ENCODE assay signal across 29 cellular contexts in genomic region chr13:82206241-82206640, GRCh38.
"Had no signal": no experiment of that assay in that cellular context is flagged by ENCODE, and none has a peak within 500 bp of the region (broad histone marks: within the 10 kb centered on the region; RNA-seq: fewer than 3 reads in every experiment).

No MANE protein-coding gene starts in this region.

- H3K36me3 Mint-ChIP-seq: activated CD4-positive, alpha-beta memory T cell treated with anti-CD3 and anti-CD28 coated beads for 36 hours; activated naive CD4-positive, alpha-beta T cell treated with anti-CD3 and anti-CD28 coated beads, Interleukin-2, amount 50 U/mL, for 24 hours; activated naive CD8-positive, alpha-beta T cell treated with anti-CD3 and anti-CD28 coated beads for 36 hours had no signal

- H3K4me1 Mint-ChIP-seq: activated CD4-positive, alpha-beta T cell treated with anti-CD3 and anti-CD28 coated beads for 36 hours; activated CD4-positive, alpha-beta T cell treated with anti-CD3 and anti-CD28 coated beads, Interleukin-2, amount 10 ng/mL, durations not matched to agents 24 days and 14 days; activated naive CD4-positive, alpha-beta T cell treated with anti-CD3 and anti-CD28 coated beads, Interleukin-2, amount 50 U/mL, for 24 hours; activated naive CD8-positive, alpha-beta T cell treated with anti-CD3 and anti-CD28 coated beads for 36 hours; activated naive CD8-positive, alpha-beta T cell treated with anti-CD3 and anti-CD28 coated beads, Interleukin-2, amount 50 U/mL, for 24 hours; central memory CD8-positive, alpha-beta T cell had no signal

- ATAC-seq: activated CD4-positive, alpha-beta T cell treated with anti-CD3 and anti-CD28 coated beads for 36 hours; activated naive CD8-positive, alpha-beta T cell treated with anti-CD3 and anti-CD28 coated beads, Interleukin-2, amount 50 U/mL, for 24 hours; activated T-cell treated with anti-CD3 and anti-CD28 coated beads, Interleukin-2, amount 50 U/mL, for 72 hours; effector memory CD8-positive, alpha-beta T cell; foreskin keratinocyte; gastrocnemius medialis had no signal

- H3K4me3 ChIP-seq: adrenal gland, coronary artery, dorsolateral prefrontal cortex, esophagus muscularis mucosa, gastrocnemius medialis had no signal

- H3K4me1 ChIP-seq: adrenal gland, esophagus muscularis mucosa, foreskin keratinocyte, gastrocnemius medialis had no signal

- H3K9me3 ChIP-seq: adrenal gland, esophagus muscularis mucosa, gastrocnemius medialis had no signal

- H3K9me3 Mint-ChIP-seq: activated CD4-positive, alpha-beta T cell treated with anti-CD3 and anti-CD28 coated beads, Interleukin-2, amount 10 ng/mL, durations not matched to agents 24 days and 14 days had no signal

- H3K27ac Mint-ChIP-seq: activated CD4-positive, alpha-beta memory T cell treated with anti-CD3 and anti-CD28 coated beads for 36 hours; activated CD4-positive, alpha-beta T cell treated with anti-CD3 and anti-CD28 coated beads for 36 hours; activated CD4-positive, alpha-beta T cell treated with anti-CD3 and anti-CD28 coated beads, Interleukin-2, amount 10 ng/mL, durations not matched to agents 24 days and 14 days; activated naive CD4-positive, alpha-beta T cell treated with anti-CD3 and anti-CD28 coated beads, Interleukin-2, amount 50 U/mL, for 24 hours; activated naive CD8-positive, alpha-beta T cell treated with anti-CD3 and anti-CD28 coated beads for 36 hours; activated naive CD8-positive, alpha-beta T cell treated with anti-CD3 and anti-CD28 coated beads, Interleukin-2, amount 50 U/mL, for 24 hours; activated T-cell treated with anti-CD3 and anti-CD28 coated beads, Interleukin-2, amount 50 U/mL, for 24 hours; activated T-cell treated with anti-CD3 and anti-CD28 coated beads, Interleukin-2, amount 50 U/mL, for 72 hours; dendritic cell treated with granulocyte-macrophage colony-stimulating factor and Interleukin-4, amounts not matched to agents 40 ng/mL and 50 ng/mL, for 4 days; effector memory CD8-positive, alpha-beta T cell had no signal

- H3K27me3 Mint-ChIP-seq: activated CD4-positive, alpha-beta memory T cell treated with anti-CD3 and anti-CD28 coated beads for 36 hours; activated CD4-positive, alpha-beta T cell treated with anti-CD3 and anti-CD28 coated beads for 36 hours; activated CD4-positive, alpha-beta T cell treated with anti-CD3 and anti-CD28 coated beads, Interleukin-2, amount 10 ng/mL, durations not matched to agents 24 days and 14 days; activated naive CD4-positive, alpha-beta T cell treated with anti-CD3 and anti-CD28 coated beads, Interleukin-2, amount 50 U/mL, for 24 hours; activated naive CD8-positive, alpha-beta T cell treated with anti-CD3 and anti-CD28 coated beads for 36 hours; activated naive CD8-positive, alpha-beta T cell treated with anti-CD3 and anti-CD28 coated beads, Interleukin-2, amount 50 U/mL, for 24 hours; activated T-cell treated with anti-CD3 and anti-CD28 coated beads, Interleukin-2, amount 50 U/mL, for 24 hours; central memory CD8-positive, alpha-beta T cell; dendritic cell treated with granulocyte-macrophage colony-stimulating factor and Interleukin-4, amounts not matched to agents 40 ng/mL and 50 ng/mL, for 4 days; effector memory CD8-positive, alpha-beta T cell had no signal

- H3K36me3 ChIP-seq: adrenal gland, brain microvascular endothelial cell, esophagus muscularis mucosa, gastrocnemius medialis had no signal

- FAIRE-seq: astrocyte had no signal

- H3K27me3 ChIP-seq: adrenal gland, brain microvascular endothelial cell, dorsolateral prefrontal cortex, esophagus muscularis mucosa, foreskin keratinocyte, gastrocnemius medialis had no signal

- H3K4me3 Mint-ChIP-seq: activated CD4-positive, alpha-beta memory T cell treated with anti-CD3 and anti-CD28 coated beads for 36 hours; activated CD4-positive, alpha-beta T cell treated with anti-CD3 and anti-CD28 coated beads for 36 hours; activated CD4-positive, alpha-beta T cell treated with anti-CD3 and anti-CD28 coated beads, Interleukin-2, amount 10 ng/mL, durations not matched to agents 24 days and 14 days; activated naive CD4-positive, alpha-beta T cell treated with anti-CD3 and anti-CD28 coated beads, Interleukin-2, amount 50 U/mL, for 24 hours; activated naive CD8-positive, alpha-beta T cell treated with anti-CD3 and anti-CD28 coated beads for 36 hours; activated naive CD8-positive, alpha-beta T cell treated with anti-CD3 and anti-CD28 coated beads, Interleukin-2, amount 50 U/mL, for 24 hours; activated T-cell treated with anti-CD3 and anti-CD28 coated beads, Interleukin-2, amount 50 U/mL, for 24 hours; activated T-cell treated with anti-CD3 and anti-CD28 coated beads, Interleukin-2, amount 50 U/mL, for 72 hours; central memory CD8-positive, alpha-beta T cell; dendritic cell treated with granulocyte-macrophage colony-stimulating factor and Interleukin-4, amounts not matched to agents 40 ng/mL and 50 ng/mL, for 4 days; effector memory CD8-positive, alpha-beta T cell had no signal

- H3K27ac ChIP-seq: adrenal gland, brain microvascular endothelial cell, coronary artery, dorsolateral prefrontal cortex, esophagus muscularis mucosa, foreskin keratinocyte, gastrocnemius medialis had no signal

- DNase-seq: activated CD4-positive, alpha-beta memory T cell treated with anti-CD3 and anti-CD28 coated beads for 36 hours; activated CD4-positive, alpha-beta T cell treated with anti-CD3 and anti-CD28 coated beads for 36 hours; activated CD4-positive, alpha-beta T cell treated with anti-CD3 and anti-CD28 coated beads, Interleukin-2, amount 10 ng/mL, durations not matched to agents 24 days and 14 days; activated CD4-positive, CD25-positive, alpha-beta regulatory T cell; activated CD4-positive, CD25-positive, alpha-beta regulatory T cell treated with anti-CD3 and anti-CD28 coated beads, Interleukin-2, amount 50 U/mL, for 72 hours; activated CD8-positive, alpha-beta memory T cell treated with anti-CD3 and anti-CD28 coated beads, Interleukin-2, amount 50 U/mL, for 48 hours; activated gamma-delta T cell; activated naive CD4-positive, alpha-beta T cell treated with Interleukin-2 at 50 U/mL for 16 hours; activated naive CD8-positive, alpha-beta T cell treated with anti-CD3 and anti-CD28 coated beads for 36 hours; activated naive CD8-positive, alpha-beta T cell treated with anti-CD3 and anti-CD28 coated beads, Interleukin-2, amount 50 U/mL, for 24 hours; activated T-cell treated with anti-CD3 and anti-CD28 coated beads for 4 hours; activated T-cell treated with anti-CD3 and anti-CD28 coated beads, Interleukin-2, amount 50 U/mL, for 24 hours; activated T-cell treated with anti-CD3 and anti-CD28 coated beads, Interleukin-2, amount 50 U/mL, for 72 hours; adrenal gland; brain microvascular endothelial cell; dorsolateral prefrontal cortex; effector CD4-positive, alpha-beta T cell; effector memory CD8-positive, alpha-beta T cell; erythroblast; foreskin keratinocyte; gastrocnemius medialis; glutamatergic neuron; T-helper 2 cell had no signal
